9 cellular contexts compared by ENCODE assay signal in the genomic region with DNA sequence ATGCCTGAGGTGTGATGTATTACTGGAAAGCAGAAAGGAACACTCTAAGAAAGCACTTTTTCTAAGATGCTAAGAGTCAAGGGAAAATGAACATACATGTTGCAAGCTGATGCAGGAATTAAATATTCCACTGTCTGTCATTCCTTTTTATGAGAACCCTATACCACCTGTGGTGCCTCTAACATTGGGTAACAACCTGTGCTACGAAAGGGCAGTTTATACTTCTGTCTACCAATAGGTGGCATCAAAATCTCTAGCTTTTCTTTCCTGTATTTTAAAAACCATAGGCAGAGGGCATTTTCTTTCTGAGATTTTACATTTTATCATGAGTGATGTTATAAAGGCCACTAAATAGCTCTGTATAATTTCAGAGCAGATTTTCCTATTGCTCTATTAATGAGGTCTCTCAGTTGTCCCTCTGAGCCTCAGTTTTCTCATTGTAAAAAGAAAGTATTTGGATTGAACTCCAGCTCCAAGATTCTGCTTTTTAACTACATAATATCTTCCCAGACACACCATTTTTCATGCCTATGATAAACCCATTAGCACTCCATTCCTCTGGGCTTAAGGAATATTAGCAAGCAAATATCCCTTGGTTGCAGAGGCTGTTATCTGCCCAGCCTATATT. TPM values are rescaled to one million over a fixed set of nuclear protein-coding genes. Genes with fewer than 3 reads are reported as not detected.
DNase-seq lines count a peak whose midpoint lies in the region; ATAC-seq, FAIRE-seq and TF ChIP-seq lines count a peak whose summit lies in the region.
"Had no signal": no experiment of that assay in that cellular context is flagged by ENCODE, and none has a peak within 500 bp of the region (broad histone marks: within the 10 kb centered on the region; RNA-seq: fewer than 3 reads in every experiment).

No MANE protein-coding gene starts in this region.

- ATAC-seq in GM18505 (IDR thresholded peaks at IDR 0.05; ENCODE audit: unreplicated experiment) (no peak), Right ventricle myocardium inferior (no peak)

- intact Hi-C loops in posterior cingulate gyrus (cut with DNase I): loop anchor here (2.0 kb wide), 1 partner anchor 142 kb away; no protein-coding TSS in a partner anchor
- intact Hi-C loops in Right ventricle myocardium inferior (cut with DNase I): loop anchor here (10.0 kb wide), 1 partner anchor 494 kb away; no protein-coding TSS in a partner anchor

- H4K20me1 ChIP-seq in KMS-11 (ENCODE audit: insufficient read depth): no peaks in the 10 kb centered on the region

- in situ Hi-C loops in SK-MEL-5 (cut with HindIII; ENCODE audit: low pct_unique_long_range_greater_than_20kb, low sequenced_read_pairs): no loop called here

- peaks cover 3% of the 10 kb centered on the region; the same call in 1 of the 2 replicates for H3K9me3 ChIP-seq in MG63

- TF ChIP-seq POLR2A in GM18505 (IDR thresholded peaks at IDR 0.05; ENCODE audit: borderline replicate concordance, extremely low read depth, insufficient read depth, insufficient read length): no peak

- no peak overlapping the region for H3K9ac ChIP-seq in KMS-11

- no peak overlapping the region for H3K4me3 ChIP-seq in KMS-11 (IDR thresholded peaks at IDR 0.05; ENCODE audit: insufficient read depth, low read depth, low read length)
- no peak overlapping the region for H3K4me3 ChIP-seq in MG63

- H3K36me3 ChIP-seq in KMS-11 (ENCODE audit: insufficient read depth) (no peaks in the 10 kb centered on the region), MG63 (no peaks in the 10 kb centered on the region)

- no peaks in the 10 kb centered on the region for H3K4me1 ChIP-seq in KMS-11 (ENCODE audit: low read depth, poor library complexity, severe bottlenecking)

- peak; percentile 98 for FAIRE-seq in islet of Langerhans (lab: Jason Lieb, UNC)

- H3K4me2 ChIP-seq in KMS-11: no peak overlapping the region

- no peak overlapping the region for H3K27ac ChIP-seq in KMS-11

- peak; percentile 83 for TF ChIP-seq CTCF in KMS-11 (conservative IDR thresholded peaks at IDR 0.05; ENCODE audit: low read depth, low read length)

- peak; percentile 16 for DNase-seq in DMS153 treated with DMSO at 0.1 percent for 48 hours (lab: John Stamatoyannopoulos, UW; ENCODE audit: unreplicated experiment)
- DNase-seq in SK-MEL-5 (ENCODE audit: low read depth, low spot score): peak; percentile 54
- no peak for DNase-seq in MG63
- DNase-seq in posterior cingulate gyrus: no peak
- DNase-seq in Right ventricle myocardium inferior (ENCODE audit: missing footprints): no peak

- no peaks in the 10 kb centered on the region for H3K79me2 ChIP-seq in KMS-11 (ENCODE audit: insufficient read depth, low read depth)

- H2AFZ ChIP-seq in KMS-11 (ENCODE audit: low read depth): no peak overlapping the region

- H3K27me3 ChIP-seq in KMS-11 (ENCODE audit: insufficient read depth, low read depth) (no peaks in the 10 kb centered on the region), MG63 (peaks cover 13% of the 10 kb centered on the region; the same call in 1 of the 2 replicates)

RNA-seq across cellular contexts. Expression of gene CPNE4, which starts 3.5 kb away (rescaled TPM):
- not detected in 2 replicates for total RNA-seq in SK-MEL-5 (2014; rRNA removed; shearing (Covaris generic))
- polyA plus RNA-seq in SK-MEL-5 (2015; cell fraction: cytosol; rRNA removed): not detected in 2 replicates
- not detected in 2 replicates for polyA plus RNA-seq in SK-MEL-5 (2015; cell fraction: nucleus; rRNA removed)
- not detected in 2 replicates for total RNA-seq in MG63 (2014; rRNA removed; shearing (Covaris generic); ENCODE audit: low replicate concordance)
- 41.0 TPM for total RNA-seq in Right ventricle myocardium inferior
- polyA plus RNA-seq: IgD-negative memory B cell had no signal

Comparison
In these comparisons a context has a peak if more than half of its experiments do, and no peak if none do; other contexts are left out.
1. DNase-seq: peak in DMS153 treated with DMSO at 0.1 percent for 48 hours (single experiment) and SK-MEL-5 (single experiment); none in MG63 (single experiment), posterior cingulate gyrus (0 of 10) and Right ventricle myocardium inferior (single experiment).
2. RNA of gene CPNE4, which starts 3.5 kb away (total RNA-seq): 41.0 TPM in Right ventricle myocardium inferior (single experiment); not detected in SK-MEL-5 and not detected in MG63; every median in the first group is over 10 times any median in the second.